ENCODE assay signal across 1 cellular context in genomic region chr20:39047417-39047985, GRCh38.
TF ChIP-seq lines count a peak whose summit lies in the region.

No MANE protein-coding gene starts in this region.

TF ChIP-seq in HepG2, 621 proteins besides CTCF, POLR2A, EP300 and RAD21 (continued from another document and continues in another):
- TF ChIP-seq HMGXB4 (CRISPR knock-in tag; IDR thresholded peaks at IDR 0.05; ENCODE audit: borderline replicate concordance in 1 of 2, low read depth in 1 of 2) (no peak), TERF1 (CRISPR knock-in tag; IDR thresholded peaks at IDR 0.05) (no peak), ZNF772 (CRISPR knock-in tag; IDR thresholded peaks at IDR 0.05) (no peak), KLF12 (CRISPR knock-in tag; IDR thresholded peaks at IDR 0.05; ENCODE audit: borderline replicate concordance) (no peak), POLR2AphosphoS5 (IDR thresholded peaks at IDR 0.05; ENCODE audit: low read depth, low read length) (no peak), ATF2 (CRISPR knock-in tag; IDR thresholded peaks at IDR 0.05) (no peak), PAX8 (CRISPR knock-in tag; IDR thresholded peaks at IDR 0.05; ENCODE audit: borderline replicate concordance) (no peak), HNRNPK (IDR thresholded peaks at IDR 0.05; ENCODE audit: low read depth, low read length, poor library complexity, severe bottlenecking) (no peak), ZNF496 (CRISPR knock-in tag; IDR thresholded peaks at IDR 0.05; ENCODE audit: insufficient replicate concordance) (no peak), RFX3 (CRISPR knock-in tag; IDR thresholded peaks at IDR 0.05) (no peak), KLF13 (CRISPR knock-in tag; IDR thresholded peaks at IDR 0.05) (no peak), MEIS1 (CRISPR knock-in tag; IDR thresholded peaks at IDR 0.05; ENCODE audit: borderline replicate concordance) (no peak), ZZZ3 (CRISPR knock-in tag; IDR thresholded peaks at IDR 0.05; ENCODE audit: borderline replicate concordance) (no peak), ZNF609 (CRISPR knock-in tag; IDR thresholded peaks at IDR 0.05; ENCODE audit: borderline replicate concordance) (no peak), ONECUT2 (CRISPR knock-in tag; IDR thresholded peaks at IDR 0.05) (no peak), AGO2 (optimal IDR thresholded peaks at IDR 0.05; ENCODE audit: low read depth, low read length) (peak; percentile 76), HNF1A (IDR thresholded peaks at IDR 0.05; ENCODE audit: low read depth) (no peak), HNF1A (CRISPR knock-in tag; IDR thresholded peaks at IDR 0.05; ENCODE audit: borderline replicate concordance) (no peak), PRDM10 (CRISPR knock-in tag; IDR thresholded peaks at IDR 0.05; ENCODE audit: low read depth) (no peak), REST (IDR thresholded peaks at IDR 0.05; ENCODE audit: borderline replicate concordance in 1 of 2, low read depth in 1 of 2, low read length in 2 of 2) (no peak), ATF7-NPFF (CRISPR knock-in tag; IDR thresholded peaks at IDR 0.05; ENCODE audit: low read depth) (no peak), ZNF775 (CRISPR knock-in tag; IDR thresholded peaks at IDR 0.05; ENCODE audit: borderline replicate concordance) (no peak), HIC2 (CRISPR knock-in tag; IDR thresholded peaks at IDR 0.05; ENCODE audit: low read depth) (0 out of 2 replicates have a peak, but pooled peaks have one; percentile 35), TRIM24 (CRISPR knock-in tag; IDR thresholded peaks at IDR 0.05) (no peak), ZNF12 (CRISPR knock-in tag; IDR thresholded peaks at IDR 0.05) (no peak), SNRNP70 (IDR thresholded peaks at IDR 0.05; ENCODE audit: low read depth, low read length) (no peak), ZNF713 (CRISPR knock-in tag; IDR thresholded peaks at IDR 0.05) (no peak), NR3C1 (CRISPR knock-in tag; IDR thresholded peaks at IDR 0.05) (no peak), KDM2A (CRISPR knock-in tag; IDR thresholded peaks at IDR 0.05; ENCODE audit: borderline replicate concordance, low read depth) (no peak), ZNF382 (CRISPR knock-in tag; IDR thresholded peaks at IDR 0.05; ENCODE audit: borderline replicate concordance) (no peak), MXD4 (CRISPR knock-in tag; IDR thresholded peaks at IDR 0.05) (no peak), ZBTB8A (CRISPR knock-in tag; IDR thresholded peaks at IDR 0.05; ENCODE audit: borderline replicate concordance, low read depth) (no peak), MZF1 (CRISPR knock-in tag; IDR thresholded peaks at IDR 0.05; ENCODE audit: borderline replicate concordance) (no peak), ZNF589 (CRISPR knock-in tag; conservative IDR thresholded peaks at IDR 0.05) (no peak), ZNF138 (CRISPR knock-in tag; IDR thresholded peaks at IDR 0.05; ENCODE audit: low read depth) (no peak), HOXA9 (CRISPR knock-in tag; IDR thresholded peaks at IDR 0.05; ENCODE audit: borderline replicate concordance) (0 out of 2 replicates have a peak, but pooled peaks have one; percentile 3)
